1 cellular context compared by ENCODE assay signal in the genomic region with DNA sequence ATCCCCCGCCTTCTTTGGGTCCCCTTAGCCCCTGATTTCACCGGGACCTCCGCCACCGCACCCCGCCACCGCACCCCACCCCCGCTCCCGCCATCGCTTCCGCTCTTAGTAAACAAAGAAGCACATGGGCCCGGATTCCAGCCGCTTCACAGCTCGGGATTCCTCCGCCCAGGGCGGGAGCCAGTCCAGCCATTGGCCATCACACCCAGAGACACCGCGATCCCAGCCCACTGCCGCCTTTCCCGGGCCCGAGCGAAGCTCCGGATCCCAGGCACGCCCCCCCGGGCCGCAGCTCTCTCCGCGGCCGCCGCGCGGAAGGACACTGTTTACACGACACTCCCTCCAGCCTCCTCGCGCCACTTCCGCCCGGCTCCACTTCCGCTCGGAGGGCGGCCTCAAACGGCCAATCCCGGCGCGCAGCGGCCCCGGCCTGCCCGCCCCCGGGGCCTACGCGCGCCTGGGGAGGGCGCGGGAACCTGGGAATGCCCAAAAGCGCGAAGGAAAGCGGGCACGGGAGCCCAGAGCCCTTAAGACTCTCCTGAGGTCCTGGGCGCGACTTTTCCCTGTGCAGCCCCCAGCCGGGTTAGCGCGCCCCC.
TF ChIP-seq lines count a peak whose summit lies in the region.

No MANE protein-coding gene starts in this region.

TF ChIP-seq in endothelial cell of umbilical vein, 7 proteins besides CTCF, POLR2A, EP300 and RAD21:
- peak; percentile 71 for TF ChIP-seq POLR2AphosphoS5 (IDR thresholded peaks at IDR 0.05; ENCODE audit: insufficient read depth, low read depth, low read length)
- TF ChIP-seq JUN (IDR thresholded peaks at IDR 0.05; ENCODE audit: borderline replicate concordance, insufficient read depth, insufficient read length, low read depth): no peak
- TF ChIP-seq EZH2 (IDR thresholded peaks at IDR 0.05; ENCODE audit: borderline replicate concordance, low read depth, low read length, severe bottlenecking): no peak
- TF ChIP-seq MYC (IDR thresholded peaks at IDR 0.05; ENCODE audit: low read depth, low read length): peak; percentile 35
- peak; percentile 86 for TF ChIP-seq MAX (IDR thresholded peaks at IDR 0.05; ENCODE audit: insufficient read depth, insufficient read length)
- no peak for TF ChIP-seq GATA2 (IDR thresholded peaks at IDR 0.05; ENCODE audit: insufficient read depth, insufficient read length, low read depth, low read length)
- no peak for TF ChIP-seq FOS (IDR thresholded peaks at IDR 0.05; ENCODE audit: borderline replicate concordance, insufficient read depth, low read length)
TF ChIP-seq in endothelial cell of umbilical vein: peak in this region for 3.
